20 cellular contexts compared by ENCODE assay signal in genomic region chr3:64814360-64814759, GRCh38.
DNase-seq lines count a peak whose midpoint lies in the region; ATAC-seq and TF ChIP-seq lines count a peak whose summit lies in the region.
"Had no signal": no experiment of that assay in that cellular context is flagged by ENCODE, and none has a peak within 500 bp of the region (broad histone marks: within the 10 kb centered on the region; RNA-seq: fewer than 3 reads in every experiment).

No MANE protein-coding gene starts in this region.

- H3K9me2 ChIP-seq in hepatocyte (replicated peaks; ENCODE audit: insufficient read depth) (no peaks in the 10 kb centered on the region), SK-N-SH (no peaks in the 10 kb centered on the region)

- TF ChIP-seq EP300 in tibial nerve (IDR thresholded peaks at IDR 0.05) = no peak
- no peak for TF ChIP-seq EP300 in SK-N-SH (IDR thresholded peaks at IDR 0.05; ENCODE audit: borderline replicate concordance in 1 of 2, low read depth in 1 of 2, low read length in 1 of 2)

- H3K9me3 ChIP-seq in heart right ventricle = no peaks in the 10 kb centered on the region
- no peaks in the 10 kb centered on the region for H3K9me3 ChIP-seq in right atrium auricular region
- no peaks in the 10 kb centered on the region for H3K9me3 ChIP-seq in hepatocyte (ENCODE audit: low read depth)
- H3K9me3 ChIP-seq in vagina = no peaks in the 10 kb centered on the region
- no peaks in the 10 kb centered on the region for H3K9me3 ChIP-seq in tibial nerve
- H3K9me3 ChIP-seq in SK-N-SH = no peaks in the 10 kb centered on the region
- H3K9me3 ChIP-seq: A549 had no signal

- H4K20me1 ChIP-seq in hepatocyte (ENCODE audit: insufficient read depth, poor library complexity, severe bottlenecking) = no peaks in the 10 kb centered on the region
- no peaks in the 10 kb centered on the region for H4K20me1 ChIP-seq in SK-N-SH (ENCODE audit: insufficient read depth)

- TF ChIP-seq CTCF in heart right ventricle (IDR thresholded peaks at IDR 0.05) (no peak), right atrium auricular region (IDR thresholded peaks at IDR 0.05) (no peak), hepatocyte (IDR thresholded peaks at IDR 0.05; ENCODE audit: poor library complexity) (no peak), vagina (IDR thresholded peaks at IDR 0.05) (no peak), tibial nerve (IDR thresholded peaks at IDR 0.05) (no peak), SK-N-SH (IDR thresholded peaks at IDR 0.05) (no peak)

- H3K4me2 ChIP-seq in hepatocyte (no peak overlapping the region), SK-N-SH (no peak overlapping the region)
- H3K4me2 ChIP-seq: A549, PC-9 had no signal

- H3K79me2 ChIP-seq in hepatocyte = no peaks in the 10 kb centered on the region
- H3K79me2 ChIP-seq in SK-N-SH (ENCODE audit: insufficient read depth) = no peaks in the 10 kb centered on the region

- ATAC-seq in heart right ventricle = peak in 6 of 8 donors; percentile 26 to 75 (median 46)
- peak; percentile 60 for ATAC-seq in sciatic nerve
- ATAC-seq: A549 had no signal

- no peak overlapping the region for H2AFZ ChIP-seq in hepatocyte
- no peak overlapping the region for H2AFZ ChIP-seq in SK-N-SH (ENCODE audit: low read depth)
- H2AFZ ChIP-seq: PC-9 had no signal

- H3K4me1 ChIP-seq in heart right ventricle (peaks cover 0 to 37% (median 29%) of the 10 kb centered on the region in 9 donors), right atrium auricular region (peaks cover 0 to 28% of the 10 kb centered on the region in 2 donors), hepatocyte (ENCODE audit: insufficient read depth) (peaks cover 8% of the 10 kb centered on the region), vagina (peaks cover 26% of the 10 kb centered on the region), tibial nerve (peaks cover 0 to 27% (median 11%) of the 10 kb centered on the region in 4 donors), SK-N-SH (ENCODE audit: control insufficient read depth in 1 of 2, insufficient read depth in 2 of 2, low read depth in 1 of 2, low read length in 1 of 2) (peaks cover 10 to 36% of the 10 kb centered on the region in 2 experiments; a peak in 2 of 4 replicates)
- H3K4me1 ChIP-seq: A549 had no signal

- H3K36me3 ChIP-seq in heart right ventricle = peaks cover 0 to 16% (median 0%) of the 10 kb centered on the region in 9 donors
- H3K36me3 ChIP-seq in right atrium auricular region = no peaks in the 10 kb centered on the region
- no peaks in the 10 kb centered on the region for H3K36me3 ChIP-seq in hepatocyte (replicated peaks; ENCODE audit: insufficient read depth, low read depth)
- H3K36me3 ChIP-seq in vagina = no peaks in the 10 kb centered on the region
- peaks cover 0 to 5% (median 0%) of the 10 kb centered on the region in 3 donors for H3K36me3 ChIP-seq in tibial nerve
- H3K36me3 ChIP-seq in SK-N-SH (replicated peaks in 1 of 2; ENCODE audit: control insufficient read depth in 1 of 2, insufficient read depth in 2 of 2, low read length in 1 of 2) = no peaks in the 10 kb centered on the region

- H3K27ac ChIP-seq in heart right ventricle (peak overlapping the region in 7 of 10 donors; percentile 29 to 72 (median 54)), right atrium auricular region (peak overlapping the region in 1 of 2 donors; percentile 17), hepatocyte (peak overlapping the region; percentile 2), vagina (peak overlapping the region; percentile 33), tibial nerve (peak overlapping the region in 2 of 4 donors; percentile 36 to 55), SK-N-SH (ENCODE audit: low read depth in 2 of 2, low read length in 1 of 2) (peak overlapping the region in 1 of 2 experiments; percentile 80; a peak in 2 of 4 replicates)
- H3K27ac ChIP-seq: A549, PC-9 had no signal

- peak in 1 of 2 donors; percentile 13 for DNase-seq in heart right ventricle
- DNase-seq in right atrium auricular region (ENCODE audit: low spot score) = no peak
- no peak for DNase-seq in hepatocyte (ENCODE audit: low spot score)
- DNase-seq in sciatic nerve (ENCODE audit: low spot score) = no peak
- DNase-seq in vagina (ENCODE audit: extremely low spot score in 2 of 2) = no peak
- no peak for DNase-seq in tibial nerve (ENCODE audit: low spot score in 2 of 2)
- DNase-seq in SK-N-SH = no peak
- no peak for DNase-seq in NCI-H345 treated with DMSO at 0.1 percent for 48 hours (lab: John Stamatoyannopoulos, UW; ENCODE audit: unreplicated experiment)
- DNase-seq: Calu3, DND-41, GDM1, HCEC 1CT, IMR-90, MV-4-11, NCI-H1436, NCI-H2081, NCI-H226, NCI-H69, PC-9 had no signal

- H3K4me3 ChIP-seq in heart right ventricle = no peak overlapping the region
- no peak overlapping the region for H3K4me3 ChIP-seq in right atrium auricular region
- H3K4me3 ChIP-seq in hepatocyte = no peak overlapping the region
- H3K4me3 ChIP-seq in vagina = no peak overlapping the region
- H3K4me3 ChIP-seq in tibial nerve = no peak overlapping the region
- no peak overlapping the region for H3K4me3 ChIP-seq in SK-N-SH (ENCODE audit: low read depth in 2 of 2, low read length in 1 of 2)
- H3K4me3 ChIP-seq: A549, PC-9 had no signal

- TF ChIP-seq POLR2A in vagina (IDR thresholded peaks at IDR 0.05) (no peak), tibial nerve (IDR thresholded peaks at IDR 0.05) (no peak)

- intact Hi-C loops in heart right ventricle (cut with DNase I) = loop anchor here in 2 of 10 donors (5.0 to 10.0 kb wide), 2 partner anchors 90 to 127 kb away; partner anchors contain the start of gene ADAMTS9 (in 1 of the 2)
- intact Hi-C loops in sciatic nerve (cut with DNase I) = no loop called here
- intact Hi-C loops in vagina (cut with DNase I) = no loop called here

- H3K27me3 ChIP-seq in heart right ventricle = no peaks in the 10 kb centered on the region
- H3K27me3 ChIP-seq in right atrium auricular region = no peaks in the 10 kb centered on the region
- no peaks in the 10 kb centered on the region for H3K27me3 ChIP-seq in hepatocyte
- H3K27me3 ChIP-seq in vagina = no peaks in the 10 kb centered on the region
- no peaks in the 10 kb centered on the region for H3K27me3 ChIP-seq in tibial nerve
- H3K27me3 ChIP-seq in SK-N-SH (ENCODE audit: insufficient read depth) = no peaks in the 10 kb centered on the region

- WGBS in heart right ventricle, 2 donors = 17 to 31% methylated on average over 2 of the region's 2 CpGs
- WGBS in hepatocyte (ENCODE audit: low lambda C conversion rate, missing lambda C conversion rate) = 72% methylated on average over 2 of the region's 2 CpGs
- WGBS in tibial nerve, 2 donors = 43 to 63% methylated on average over 2 of the region's 2 CpGs
- WGBS in SK-N-SH (ENCODE audit: low lambda C conversion rate) = 87% methylated on average over 2 of the region's 2 CpGs

- no peaks in the 10 kb centered on the region for H3F3A ChIP-seq in SK-N-SH (replicated peaks; ENCODE audit: insufficient read depth)

- POLR2A ChIA-PET in SK-N-SH (lab: Yijun Ruan, JAX) = interaction anchor here (0.6 kb wide), 1 partner anchor 239 kb away, joined by 3 read pairs; no protein-coding TSS in a partner anchor

- CTCF ChIA-PET in SK-N-SH (lab: Yijun Ruan, JAX) = interaction anchor here (1.0 to 1.6 kb wide), 2 partner anchors 12 to 16 kb away, joined by 4 read pairs; no protein-coding TSS in a partner anchor

- H3K9ac ChIP-seq in SK-N-SH = no peak overlapping the region

- no peak for TF ChIP-seq RAD21 in SK-N-SH (IDR thresholded peaks at IDR 0.05; ENCODE audit: low read length)

TF ChIP-seq in SK-N-SH, 30 proteins besides CTCF, POLR2A, EP300 and RAD21:
- TF ChIP-seq RXRA (IDR thresholded peaks at IDR 0.05; ENCODE audit: borderline replicate concordance, low read depth) (no peak), IRF3 (IDR thresholded peaks at IDR 0.05; ENCODE audit: low read depth, low read length) (no peak), TCF12 (IDR thresholded peaks at IDR 0.05) (no peak), EZH2phosphoT487 (IDR thresholded peaks at IDR 0.05; ENCODE audit: borderline replicate concordance, low read depth) (no peak), MAX (IDR thresholded peaks at IDR 0.05; ENCODE audit: low read depth) (no peak), USF1 (IDR thresholded peaks at IDR 0.05; ENCODE audit: borderline replicate concordance, low read depth) (no peak), NFIC (IDR thresholded peaks at IDR 0.05; ENCODE audit: borderline replicate concordance) (no peak), GATA2 (CRISPR knock-in tag; IDR thresholded peaks at IDR 0.05) (no peak), POLR2AphosphoS5 (IDR thresholded peaks at IDR 0.05; ENCODE audit: low read depth, low read length) (no peak), TEAD4 (IDR thresholded peaks at IDR 0.05; ENCODE audit: borderline replicate concordance, insufficient read depth) (no peak), NRF1 (IDR thresholded peaks at IDR 0.05; ENCODE audit: low read depth, low read length) (no peak), MEF2A (IDR thresholded peaks at IDR 0.05; ENCODE audit: borderline replicate concordance, low read depth) (no peak), TAF1 (IDR thresholded peaks at IDR 0.05; ENCODE audit: borderline replicate concordance, low read depth, low read length) (no peak)
TF ChIP-seq in SK-N-SH: peak in this region for 0.
